ENCODE assay signal across 8 cellular contexts in the genomic region with DNA sequence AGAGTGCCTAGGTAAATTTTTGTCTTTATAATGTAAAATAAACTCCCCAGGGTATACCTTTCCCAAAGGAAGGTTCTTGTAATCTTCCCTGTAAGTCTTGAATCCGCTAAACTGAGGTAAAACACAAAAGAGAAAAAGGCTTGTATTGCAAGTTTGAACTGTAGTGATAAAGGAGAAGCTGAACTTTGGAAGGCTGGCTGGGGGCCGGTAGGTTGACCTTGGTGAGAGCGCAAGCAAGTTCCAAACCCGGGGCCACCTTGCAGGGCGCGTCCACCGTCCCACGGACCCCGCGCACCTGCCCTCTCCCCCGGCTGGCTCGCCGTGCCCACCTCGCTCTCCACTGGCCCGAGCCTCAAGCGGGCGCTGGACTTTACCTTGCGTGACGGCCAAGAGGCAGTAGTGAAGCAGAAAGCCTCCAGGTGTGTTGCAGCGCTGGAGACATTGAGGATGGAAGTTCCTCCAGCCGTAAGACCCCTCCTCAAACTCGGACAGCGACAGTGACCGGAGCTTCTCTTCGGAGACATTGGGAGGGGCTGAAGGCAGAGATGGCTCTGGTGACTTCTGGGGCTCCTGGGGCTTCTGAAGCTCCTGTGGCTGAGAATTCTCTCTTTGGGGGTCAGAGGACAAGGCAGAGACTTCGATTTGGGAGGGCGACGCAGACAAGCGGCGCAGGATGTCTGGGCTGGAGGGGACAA. TPM values are rescaled to one million over a fixed set of nuclear protein-coding genes. Genes with fewer than 3 reads are reported as not detected.
DNase-seq lines count a peak whose midpoint lies in the region; ATAC-seq, FAIRE-seq and TF ChIP-seq lines count a peak whose summit lies in the region.

No MANE protein-coding gene starts in this region.

- H3K4me3 ChIP-seq in A549, result peak overlapping the region; percentile 51
- H3K4me3 ChIP-seq in bronchial epithelial cell (ENCODE audit: low read depth, low read length), result peak overlapping the region; percentile 42

- no peaks in the 10 kb centered on the region for H3K9me3 Mint-ChIP-seq in mesothelial cell of epicardium

- H3K4me2 ChIP-seq in A549, result peak overlapping the region; percentile 95

- DNase-seq in A549 (ENCODE audit: low read depth in 1 of 2, low spot score in 1 of 2) (no peak), bronchial epithelial cell (ENCODE audit: low read depth) (no peak), mesothelial cell of epicardium (ENCODE audit: low spot score in 2 of 2, unreplicated experiment in 2 of 2) (no peak), NCI-H2107 (lab: John Stamatoyannopoulos, UW) (no peak)
- no peak for DNase-seq in central memory CD4-positive, alpha-beta T cell

- H3K27me3 Mint-ChIP-seq in mesothelial cell of epicardium (ENCODE audit: low read depth), result peaks cover 11% of the 10 kb centered on the region

- WGBS in A549 (ENCODE audit: missing lambda C conversion rate), result 1% methylated on average over 19 of the region's 30 CpGs

- TF ChIP-seq CTCF in A549 (IDR thresholded peaks at IDR 0.05) (no peak), bronchial epithelial cell (IDR thresholded peaks at IDR 0.05; ENCODE audit: insufficient read depth, low read length, severe bottlenecking) (no peak), mesothelial cell of epicardium (IDR thresholded peaks at IDR 0.05; ENCODE audit: unreplicated experiment) (no peak)

- ATAC-seq in A549 (peak; percentile 51), GM19324 (IDR thresholded peaks at IDR 0.05; ENCODE audit: low FRiP score, unreplicated experiment) (peak; percentile 25), HG03460 (IDR thresholded peaks at IDR 0.05; ENCODE audit: unreplicated experiment) (peak; percentile 4), HG03469 (IDR thresholded peaks at IDR 0.05; ENCODE audit: unreplicated experiment) (no peak)

- no peaks in the 10 kb centered on the region for H3K27me3 ChIP-seq in bronchial epithelial cell (ENCODE audit: control insufficient read depth, insufficient read depth, low read length)

- H3K4me1 Mint-ChIP-seq in mesothelial cell of epicardium, result peaks cover 14% of the 10 kb centered on the region

- H3K27ac Mint-ChIP-seq in mesothelial cell of epicardium, result no peak overlapping the region

- peak overlapping the region; percentile 87 for H3K4me3 Mint-ChIP-seq in mesothelial cell of epicardium

- H3K36me3 ChIP-seq in bronchial epithelial cell (ENCODE audit: control insufficient read depth, insufficient read depth, low read length), result no peaks in the 10 kb centered on the region

- H3K4me1 ChIP-seq in A549, result no peaks in the 10 kb centered on the region

- CTCF ChIA-PET in A549 (lab: Yijun Ruan, JAX), result interaction anchor here (0.8 to 1.7 kb wide), 5 partner anchors 19 to 276 kb away, joined by 3 to 4 read pairs (median 3); no protein-coding TSS in a partner anchor

- no peak for TF ChIP-seq RAD21 in A549 (conservative IDR thresholded peaks at IDR 0.05 in 1 of 2, IDR thresholded peaks at IDR 0.05 in 1 of 2)

- no peak for FAIRE-seq in A549 (lab: Jason Lieb, UNC)
- no peak for FAIRE-seq in bronchial epithelial cell (lab: Jason Lieb, UNC)

- no peaks in the 10 kb centered on the region for H3K36me3 Mint-ChIP-seq in mesothelial cell of epicardium

- POLR2A ChIA-PET in A549 (lab: Yijun Ruan, JAX), result no interaction called here

- no peak for TF ChIP-seq EP300 in A549 (IDR thresholded peaks at IDR 0.05)

- TF ChIP-seq POLR2A in A549 (IDR thresholded peaks at IDR 0.05; ENCODE audit: low read length), result no peak

- no peaks in the 10 kb centered on the region for H3K9me3 ChIP-seq in A549

- peak overlapping the region in 1 of 2 experiments; percentile 78; a peak in 2 of 6 replicates for H3K27ac ChIP-seq in A549

TF ChIP-seq in A549, 52 proteins besides CTCF, POLR2A, EP300 and RAD21:
- TF ChIP-seq ZNF302 (CRISPR knock-in tag; IDR thresholded peaks at IDR 0.05) (no peak), FOXS1 (CRISPR knock-in tag; IDR thresholded peaks at IDR 0.05) (no peak), TP53 (CRISPR knock-in tag; IDR thresholded peaks at IDR 0.05) (no peak), HEYL (CRISPR knock-in tag; IDR thresholded peaks at IDR 0.05) (no peak), TFCP2L1 (CRISPR knock-in tag; IDR thresholded peaks at IDR 0.05) (no peak), JUN (IDR thresholded peaks at IDR 0.05) (no peak), NFE2L2 (conservative IDR thresholded peaks at IDR 0.05; ENCODE audit: low read length) (no peak), FOSB (CRISPR knock-in tag; IDR thresholded peaks at IDR 0.05) (no peak), RCOR1 (IDR thresholded peaks at IDR 0.05; ENCODE audit: low read depth, low read length) (no peak), NR3C1 (IDR thresholded peaks at IDR 0.05) (no peak), HOXA7 (CRISPR knock-in tag; IDR thresholded peaks at IDR 0.05) (no peak), CBX8 (IDR thresholded peaks at IDR 0.05) (no peak), JUNB (IDR thresholded peaks at IDR 0.05) (no peak), RFX5 (IDR thresholded peaks at IDR 0.05) (no peak), EHMT2 (IDR thresholded peaks at IDR 0.05; ENCODE audit: low read depth) (no peak), KDM5A (IDR thresholded peaks at IDR 0.05) (no peak), ZC3H11A (IDR thresholded peaks at IDR 0.05) (no peak), PHF8 (IDR thresholded peaks at IDR 0.05; ENCODE audit: borderline replicate concordance, low read depth) (no peak)
- TF ChIP-seq, protein P1, sequence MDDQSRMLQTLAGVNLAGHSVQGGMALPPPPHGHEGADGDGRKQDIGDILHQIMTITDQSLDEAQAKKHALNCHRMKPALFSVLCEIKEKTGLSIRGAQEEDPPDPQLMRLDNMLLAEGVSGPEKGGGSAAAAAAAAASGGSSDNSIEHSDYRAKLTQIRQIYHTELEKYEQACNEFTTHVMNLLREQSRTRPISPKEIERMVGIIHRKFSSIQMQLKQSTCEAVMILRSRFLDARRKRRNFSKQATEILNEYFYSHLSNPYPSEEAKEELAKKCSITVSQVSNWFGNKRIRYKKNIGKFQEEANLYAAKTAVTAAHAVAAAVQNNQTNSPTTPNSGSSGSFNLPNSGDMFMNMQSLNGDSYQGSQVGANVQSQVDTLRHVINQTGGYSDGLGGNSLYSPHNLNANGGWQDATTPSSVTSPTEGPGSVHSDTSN (IDR thresholded peaks at IDR 0.05), result no peak

RNA-seq across cellular contexts. Expression of a gene that starts 0.4 kb away (rescaled TPM):
- polyA plus RNA-seq in A549 (2011; rRNA removed), result 0.09 and 0.10 TPM in 2 replicates
- polyA plus RNA-seq in A549 (2012; cell fraction: cytosol; rRNA removed), result not detected in 2 replicates
- not detected in 2 replicates for polyA plus RNA-seq in A549 (2012; cell fraction: nucleus; rRNA removed)
- polyA plus RNA-seq in A549 (2017; fragmentation: RNase III; extraction: RNeasy Plus Mini Kit Qiagen cat#74134 plus additional on column Dnase treatment), result 0.04 to 0.06 TPM in 2 of 3 replicates, not detected in the other
- 0.05 TPM in 1 of 2 replicates, not detected in the other for polyA minus RNA-seq in A549 (2011; rRNA and poly(A)+ RNA removed)
- under 0.01 and 0.38 TPM in 2 replicates for total RNA-seq in bronchial epithelial cell
- total RNA-seq in mesothelial cell of epicardium, result 1.1 to 1.3 TPM (median 1.2 TPM) in 3 replicates
